1 cellular context compared by ENCODE assay signal in genomic region chr17:49079840-49080663, GRCh38.
TF ChIP-seq lines count a peak whose summit lies in the region.

No MANE protein-coding gene starts in this region.

TF ChIP-seq in HepG2, 621 proteins besides CTCF, POLR2A, EP300 and RAD21 (continued from another document):
- TF ChIP-seq THAP7 (CRISPR knock-in tag; IDR thresholded peaks at IDR 0.05) (no peak), CBX5 (CRISPR knock-in tag; IDR thresholded peaks at IDR 0.05; ENCODE audit: borderline replicate concordance) (no peak), MTA3 (CRISPR knock-in tag; IDR thresholded peaks at IDR 0.05) (no peak), FOXP1 (IDR thresholded peaks at IDR 0.05) (no peak), FOXP1 (CRISPR knock-in tag; IDR thresholded peaks at IDR 0.05) (no peak), HBP1 (CRISPR knock-in tag; IDR thresholded peaks at IDR 0.05; ENCODE audit: low read depth) (no peak), HDAC6 (IDR thresholded peaks at IDR 0.05; ENCODE audit: low read depth, low read length) (no peak), DNMT3B (CRISPR knock-in tag; conservative IDR thresholded peaks at IDR 0.05) (no peak), ZNF329 (CRISPR knock-in tag; IDR thresholded peaks at IDR 0.05; ENCODE audit: low read depth) (no peak), ZNF878 (CRISPR knock-in tag; IDR thresholded peaks at IDR 0.05) (no peak), ZNF776 (CRISPR knock-in tag; IDR thresholded peaks at IDR 0.05) (peak; percentile 100), ZNF713 (CRISPR knock-in tag; IDR thresholded peaks at IDR 0.05) (no peak), ARNT (IDR thresholded peaks at IDR 0.05) (no peak), ZNF850 (CRISPR knock-in tag; conservative IDR thresholded peaks at IDR 0.05) (no peak), PCBP1 (IDR thresholded peaks at IDR 0.05; ENCODE audit: borderline replicate concordance, low read depth, low read length) (no peak), GTF2F1 (IDR thresholded peaks at IDR 0.05; ENCODE audit: low read length) (no peak), ZNF547 (CRISPR knock-in tag; IDR thresholded peaks at IDR 0.05) (no peak), POLR2G (IDR thresholded peaks at IDR 0.05; ENCODE audit: low read depth, low read length) (no peak), ZNF224 (CRISPR knock-in tag; IDR thresholded peaks at IDR 0.05) (no peak), ZKSCAN5 (CRISPR knock-in tag; IDR thresholded peaks at IDR 0.05) (no peak), TMF1 (CRISPR knock-in tag; IDR thresholded peaks at IDR 0.05; ENCODE audit: low read depth) (no peak), CCAR2 (optimal IDR thresholded peaks at IDR 0.05; ENCODE audit: low read depth, low read length) (no peak), ETS1 (CRISPR knock-in tag; IDR thresholded peaks at IDR 0.05) (no peak), ZNF446 (CRISPR knock-in tag; IDR thresholded peaks at IDR 0.05) (no peak), RFX5 (IDR thresholded peaks at IDR 0.05; ENCODE audit: low read depth, low read length) (no peak), NKX3-1 (CRISPR knock-in tag; IDR thresholded peaks at IDR 0.05) (no peak), ZNF615 (CRISPR knock-in tag; IDR thresholded peaks at IDR 0.05; ENCODE audit: borderline replicate concordance) (no peak), ZNF543 (CRISPR knock-in tag; IDR thresholded peaks at IDR 0.05) (no peak), ZNF614 (CRISPR knock-in tag; IDR thresholded peaks at IDR 0.05; ENCODE audit: borderline replicate concordance) (no peak), FOXO1 (CRISPR knock-in tag; IDR thresholded peaks at IDR 0.05) (no peak), ZNF350 (CRISPR knock-in tag; IDR thresholded peaks at IDR 0.05; ENCODE audit: borderline replicate concordance, low read depth) (peak; percentile 32; the same call in 1 of the 2 replicates), KLF12 (CRISPR knock-in tag; IDR thresholded peaks at IDR 0.05; ENCODE audit: borderline replicate concordance) (no peak), ZNF672 (CRISPR knock-in tag; IDR thresholded peaks at IDR 0.05) (no peak), SNAPC2 (CRISPR knock-in tag; IDR thresholded peaks at IDR 0.05) (no peak), SALL2 (CRISPR knock-in tag; IDR thresholded peaks at IDR 0.05) (peak; percentile 37; the same call in 1 of the 2 replicates), ZNF17 (CRISPR knock-in tag; IDR thresholded peaks at IDR 0.05) (no peak), CEBPG (CRISPR knock-in tag; IDR thresholded peaks at IDR 0.05) (no peak), SNAPC5 (CRISPR knock-in tag; IDR thresholded peaks at IDR 0.05; ENCODE audit: borderline replicate concordance) (no peak), ZBTB4 (CRISPR knock-in tag; IDR thresholded peaks at IDR 0.05; ENCODE audit: borderline replicate concordance) (no peak), NFRKB (IDR thresholded peaks at IDR 0.05) (no peak), NFE2L1 (CRISPR knock-in tag; IDR thresholded peaks at IDR 0.05; ENCODE audit: borderline replicate concordance) (no peak), MZF1 (CRISPR knock-in tag; IDR thresholded peaks at IDR 0.05; ENCODE audit: borderline replicate concordance) (no peak), ATF6 (CRISPR knock-in tag; conservative IDR thresholded peaks at IDR 0.05) (no peak), MAFG (CRISPR knock-in tag; IDR thresholded peaks at IDR 0.05) (no peak), ATRX (CRISPR knock-in tag; IDR thresholded peaks at IDR 0.05; ENCODE audit: borderline replicate concordance) (no peak), ZNF432 (CRISPR knock-in tag; IDR thresholded peaks at IDR 0.05; ENCODE audit: borderline replicate concordance) (no peak), DNMT1 (CRISPR knock-in tag; IDR thresholded peaks at IDR 0.05) (no peak)
- TF ChIP-seq, protein P1, sequence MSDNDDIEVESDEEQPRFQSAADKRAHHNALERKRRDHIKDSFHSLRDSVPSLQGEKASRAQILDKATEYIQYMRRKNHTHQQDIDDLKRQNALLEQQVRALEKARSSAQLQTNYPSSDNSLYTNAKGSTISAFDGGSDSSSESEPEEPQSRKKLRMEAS (IDR thresholded peaks at IDR 0.05): 0 out of 2 replicates have a peak, but pooled peaks have one; percentile 10
- TF ChIP-seq, protein P2, sequence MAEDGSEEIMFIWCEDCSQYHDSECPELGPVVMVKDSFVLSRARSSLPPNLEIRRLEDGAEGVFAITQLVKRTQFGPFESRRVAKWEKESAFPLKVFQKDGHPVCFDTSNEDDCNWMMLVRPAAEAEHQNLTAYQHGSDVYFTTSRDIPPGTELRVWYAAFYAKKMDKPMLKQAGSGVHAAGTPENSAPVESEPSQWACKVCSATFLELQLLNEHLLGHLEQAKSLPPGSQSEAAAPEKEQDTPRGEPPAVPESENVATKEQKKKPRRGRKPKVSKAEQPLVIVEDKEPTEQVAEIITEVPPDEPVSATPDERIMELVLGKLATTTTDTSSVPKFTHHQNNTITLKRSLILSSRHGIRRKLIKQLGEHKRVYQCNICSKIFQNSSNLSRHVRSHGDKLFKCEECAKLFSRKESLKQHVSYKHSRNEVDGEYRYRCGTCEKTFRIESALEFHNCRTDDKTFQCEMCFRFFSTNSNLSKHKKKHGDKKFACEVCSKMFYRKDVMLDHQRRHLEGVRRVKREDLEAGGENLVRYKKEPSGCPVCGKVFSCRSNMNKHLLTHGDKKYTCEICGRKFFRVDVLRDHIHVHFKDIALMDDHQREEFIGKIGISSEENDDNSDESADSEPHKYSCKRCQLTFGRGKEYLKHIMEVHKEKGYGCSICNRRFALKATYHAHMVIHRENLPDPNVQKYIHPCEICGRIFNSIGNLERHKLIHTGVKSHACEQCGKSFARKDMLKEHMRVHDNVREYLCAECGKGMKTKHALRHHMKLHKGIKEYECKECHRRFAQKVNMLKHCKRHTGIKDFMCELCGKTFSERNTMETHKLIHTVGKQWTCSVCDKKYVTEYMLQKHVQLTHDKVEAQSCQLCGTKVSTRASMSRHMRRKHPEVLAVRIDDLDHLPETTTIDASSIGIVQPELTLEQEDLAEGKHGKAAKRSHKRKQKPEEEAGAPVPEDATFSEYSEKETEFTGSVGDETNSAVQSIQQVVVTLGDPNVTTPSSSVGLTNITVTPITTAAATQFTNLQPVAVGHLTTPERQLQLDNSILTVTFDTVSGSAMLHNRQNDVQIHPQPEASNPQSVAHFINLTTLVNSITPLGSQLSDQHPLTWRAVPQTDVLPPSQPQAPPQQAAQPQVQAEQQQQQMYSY (CRISPR knock-in tag; IDR thresholded peaks at IDR 0.05): no peak
- TF ChIP-seq, protein P3, sequence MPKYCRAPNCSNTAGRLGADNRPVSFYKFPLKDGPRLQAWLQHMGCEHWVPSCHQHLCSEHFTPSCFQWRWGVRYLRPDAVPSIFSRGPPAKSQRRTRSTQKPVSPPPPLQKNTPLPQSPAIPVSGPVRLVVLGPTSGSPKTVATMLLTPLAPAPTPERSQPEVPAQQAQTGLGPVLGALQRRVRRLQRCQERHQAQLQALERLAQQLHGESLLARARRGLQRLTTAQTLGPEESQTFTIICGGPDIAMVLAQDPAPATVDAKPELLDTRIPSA (CRISPR knock-in tag; IDR thresholded peaks at IDR 0.05; ENCODE audit: borderline replicate concordance): no peak
- TF ChIP-seq, protein P4, sequence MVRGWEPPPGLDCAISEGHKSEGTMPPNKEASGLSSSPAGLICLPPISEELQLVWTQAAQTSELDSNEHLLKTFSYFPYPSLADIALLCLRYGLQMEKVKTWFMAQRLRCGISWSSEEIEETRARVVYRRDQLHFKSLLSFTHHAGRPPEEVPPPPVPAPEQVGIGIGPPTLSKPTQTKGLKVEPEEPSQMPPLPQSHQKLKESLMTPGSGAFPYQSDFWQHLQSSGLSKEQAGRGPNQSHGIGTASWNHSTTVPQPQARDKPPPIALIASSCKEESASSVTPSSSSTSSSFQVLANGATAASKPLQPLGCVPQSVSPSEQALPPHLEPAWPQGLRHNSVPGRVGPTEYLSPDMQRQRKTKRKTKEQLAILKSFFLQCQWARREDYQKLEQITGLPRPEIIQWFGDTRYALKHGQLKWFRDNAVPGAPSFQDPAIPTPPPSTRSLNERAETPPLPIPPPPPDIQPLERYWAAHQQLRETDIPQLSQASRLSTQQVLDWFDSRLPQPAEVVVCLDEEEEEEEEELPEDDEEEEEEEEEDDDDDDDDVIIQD (CRISPR knock-in tag; IDR thresholded peaks at IDR 0.05; ENCODE audit: low read depth): no peak; the same call in 1 of the 2 replicates
- TF ChIP-seq, protein P5, sequence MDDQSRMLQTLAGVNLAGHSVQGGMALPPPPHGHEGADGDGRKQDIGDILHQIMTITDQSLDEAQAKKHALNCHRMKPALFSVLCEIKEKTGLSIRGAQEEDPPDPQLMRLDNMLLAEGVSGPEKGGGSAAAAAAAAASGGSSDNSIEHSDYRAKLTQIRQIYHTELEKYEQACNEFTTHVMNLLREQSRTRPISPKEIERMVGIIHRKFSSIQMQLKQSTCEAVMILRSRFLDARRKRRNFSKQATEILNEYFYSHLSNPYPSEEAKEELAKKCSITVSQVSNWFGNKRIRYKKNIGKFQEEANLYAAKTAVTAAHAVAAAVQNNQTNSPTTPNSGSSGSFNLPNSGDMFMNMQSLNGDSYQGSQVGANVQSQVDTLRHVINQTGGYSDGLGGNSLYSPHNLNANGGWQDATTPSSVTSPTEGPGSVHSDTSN (CRISPR knock-in tag; IDR thresholded peaks at IDR 0.05; ENCODE audit: borderline replicate concordance): no peak
- TF ChIP-seq, protein P6, sequence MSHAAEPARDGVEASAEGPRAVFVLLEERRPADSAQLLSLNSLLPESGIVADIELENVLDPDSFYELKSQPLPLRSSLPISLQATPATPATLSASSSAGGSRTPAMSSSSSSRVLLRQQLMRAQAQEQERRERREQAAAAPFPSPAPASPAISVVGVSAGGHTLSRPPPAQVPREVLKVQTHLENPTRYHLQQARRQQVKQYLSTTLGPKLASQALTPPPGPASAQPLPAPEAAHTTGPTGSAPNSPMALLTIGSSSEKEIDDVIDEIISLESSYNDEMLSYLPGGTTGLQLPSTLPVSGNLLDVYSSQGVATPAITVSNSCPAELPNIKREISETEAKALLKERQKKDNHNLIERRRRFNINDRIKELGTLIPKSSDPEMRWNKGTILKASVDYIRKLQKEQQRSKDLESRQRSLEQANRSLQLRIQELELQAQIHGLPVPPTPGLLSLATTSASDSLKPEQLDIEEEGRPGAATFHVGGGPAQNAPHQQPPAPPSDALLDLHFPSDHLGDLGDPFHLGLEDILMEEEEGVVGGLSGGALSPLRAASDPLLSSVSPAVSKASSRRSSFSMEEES (CRISPR knock-in tag; IDR thresholded peaks at IDR 0.05): no peak
